22 cellular contexts compared by ENCODE assay signal in genomic region chr7:34315032-34315431, GRCh38.
DNase-seq lines count a peak whose midpoint lies in the region; ATAC-seq and TF ChIP-seq lines count a peak whose summit lies in the region.
"Had no signal": no experiment of that assay in that cellular context is flagged by ENCODE, and none has a peak within 500 bp of the region (broad histone marks: within the 10 kb centered on the region; RNA-seq: fewer than 3 reads in every experiment).

No MANE protein-coding gene starts in this region.

- H3K27ac ChIP-seq in caudate nucleus (ENCODE audit: low read depth, low read length) = no peak overlapping the region
- H3K27ac ChIP-seq: cardiac muscle cell, HL-60, PC-9, skin epidermis had no signal

- no peak for TF ChIP-seq CTCF in choroid plexus epithelial cell (conservative IDR thresholded peaks at IDR 0.05; ENCODE audit: low read depth, low read length)

- DNase-seq in AG20443 (ENCODE audit: low spot score) = peak; percentile 79
- peak; percentile 17 for DNase-seq in LHCN-M2 (ENCODE audit: low read depth)
- peak; percentile 87 for DNase-seq in choroid plexus epithelial cell (ENCODE audit: low read depth)
- peak; percentile 32 for DNase-seq in kidney glomerular epithelial cell (lab: John Stamatoyannopoulos, UW)
- no peak for DNase-seq in caudate nucleus (lab: John Stamatoyannopoulos, UW)
- DNase-seq in C1 segment of cervical spinal cord (lab: John Stamatoyannopoulos, UW) = no peak
- DNase-seq in stimulated activated CD4-positive, alpha-beta T cell treated with anti-CD3 and anti-CD28 coated beads, Interleukin-1b, Interleukin-23, amount 100 ng/mL, for 48 hours = no peak
- DNase-seq: activated CD4-positive, alpha-beta T cell treated with anti-CD3 and anti-CD28 coated beads, Interleukin-2, amount 10 ng/mL, durations not matched to agents 7 days and 5 days; activated naive CD4-positive, alpha-beta T cell treated with anti-CD3 and anti-CD28 coated beads, Interleukin-2, amount 10 ng/mL, durations not matched to agents 7 days and 5 days; BE2C; effector CD4-positive, alpha-beta T cell; Karpas-422; naive thymus-derived CD4-positive, alpha-beta T cell; NCI-H1417; NCI-H2171 treated with DMSO at 0.1 percent for 48 hours; NCI-H748 treated with DMSO at 0.1 percent for 48 hours; PC-9 had no signal

- H3K4me3 ChIP-seq in choroid plexus epithelial cell (ENCODE audit: low read depth, low read length) = no peak overlapping the region
- H3K4me3 ChIP-seq: cardiac muscle cell, lung, PC-9, skin epidermis had no signal

- ATAC-seq in GM18858 (IDR thresholded peaks at IDR 0.05; ENCODE audit: unreplicated experiment) = no peak
- ATAC-seq: naive thymus-derived CD4-positive, alpha-beta T cell had no signal

Comparison
In these comparisons a context has a peak if more than half of its experiments do, and no peak if none do; other contexts are left out.
1. DNase-seq: peak in AG20443 (single experiment), LHCN-M2 (single experiment), choroid plexus epithelial cell (single experiment) and kidney glomerular epithelial cell (single experiment); none in caudate nucleus (0 of 61), C1 segment of cervical spinal cord (0 of 14) and stimulated activated CD4-positive, alpha-beta T cell treated with anti-CD3 and anti-CD28 coated beads, Interleukin-1b, Interleukin-23, amount 100 ng/mL, for 48 hours (single experiment).